ENCODE assay signal across 8 cellular contexts in genomic region chr17:82297804-82298537, GRCh38.
A peak's percentile ranks its signal among the peaks of the same experiment; 100 is the strongest.
DNase-seq lines count a peak whose midpoint lies in the region; ATAC-seq and TF ChIP-seq lines count a peak whose summit lies in the region.

No MANE protein-coding gene starts in this region.

- ATAC-seq in HG02763 (IDR thresholded peaks at IDR 0.05; ENCODE audit: unreplicated experiment): peak; percentile 40

- H3K36me3 ChIP-seq in effector memory CD4-positive, alpha-beta T cell (ENCODE audit: control insufficient read depth, insufficient read depth, low read length): no peaks in the 10 kb centered on the region

- no peaks in the 10 kb centered on the region for H3K27me3 ChIP-seq in effector memory CD4-positive, alpha-beta T cell (replicated peaks; ENCODE audit: control insufficient read depth, insufficient read depth, low read length, poor library complexity, severe bottlenecking)

- no peaks in the 10 kb centered on the region for H3K9me3 ChIP-seq in effector memory CD4-positive, alpha-beta T cell (ENCODE audit: control insufficient read depth, low read length)

- TF ChIP-seq CTCF in GM12864 (IDR thresholded peaks at IDR 0.05; ENCODE audit: low read depth, low read length, missing control alignments): no peak

- peak overlapping the region; percentile 63 for H3K4me3 ChIP-seq in GM12864 (ENCODE audit: low read depth, low read length)
- H3K4me3 ChIP-seq in effector memory CD4-positive, alpha-beta T cell (ENCODE audit: insufficient read depth, low read depth, low read length, poor library complexity, severe bottlenecking): peak overlapping the region; percentile 54

- H3K27ac ChIP-seq in effector memory CD4-positive, alpha-beta T cell (ENCODE audit: insufficient read depth, low read length, poor library complexity, severe bottlenecking): peak overlapping the region; percentile 99

- H3K4me1 ChIP-seq in effector memory CD4-positive, alpha-beta T cell (ENCODE audit: control insufficient read depth, insufficient read depth, low read length, poor library complexity, severe bottlenecking): peaks cover 63% of the 10 kb centered on the region

- DNase-seq in GM12864 (ENCODE audit: low read depth) (peak; percentile 73), NCI-H774 (lab: John Stamatoyannopoulos, UW) (peak; percentile 62), middle frontal gyrus (ENCODE audit: extremely low spot score, low spot score) (peak; percentile 65), NCI-H2227 treated with DMSO at 0.1 percent for 48 hours (lab: John Stamatoyannopoulos, UW) (no peak)
- peak; percentile 87 to 94 for DNase-seq in activated CD8-positive, alpha-beta memory T cell treated with anti-CD3 and anti-CD28 coated beads for 4 hours (ENCODE audit: low read depth in 2 of 2)
- DNase-seq in effector memory CD4-positive, alpha-beta T cell: peak; percentile 93 to 94 (median 94)
- peak; percentile 86 for DNase-seq in stimulated activated CD8-positive, alpha-beta memory T cell treated with anti-CD3 and anti-CD28 coated beads, Interleukin-4, amount 100 ng/mL, for 24 hours (ENCODE audit: low read depth)
